In the genomic region with DNA sequence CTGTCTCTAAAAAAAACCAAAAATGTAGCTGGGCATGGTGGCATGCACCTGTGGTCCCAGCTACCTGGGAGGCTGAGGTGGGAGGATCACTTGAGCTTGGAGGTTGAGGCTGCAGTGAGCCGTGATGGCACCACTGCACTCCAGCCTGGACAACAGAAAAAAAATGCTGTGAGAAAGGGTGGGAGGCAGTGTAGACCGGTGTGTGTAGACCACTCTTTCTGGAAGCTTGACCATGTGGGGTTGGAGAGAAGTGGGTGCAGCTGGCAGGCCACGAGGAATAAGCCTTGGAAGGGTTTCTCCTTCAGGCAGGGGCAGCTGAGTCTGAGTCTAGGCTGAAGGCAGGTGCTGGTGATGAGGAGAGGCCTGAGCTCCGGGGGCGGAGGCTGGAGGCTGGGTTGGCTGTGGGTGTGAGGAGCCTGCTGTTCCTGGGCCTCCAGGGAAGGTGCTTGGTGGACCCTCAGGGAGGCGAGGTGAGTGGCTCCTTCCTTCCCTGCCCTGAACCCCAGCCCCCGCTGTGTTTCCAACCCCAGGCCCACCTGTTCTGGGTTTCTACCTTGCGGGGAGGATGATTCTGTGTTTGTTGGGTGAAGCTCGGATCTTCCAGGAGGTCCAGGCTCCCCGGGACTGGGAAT, we compare ENCODE assay signal across 19 cellular contexts. TPM values are rescaled to one million over a fixed set of nuclear protein-coding genes. Genes with fewer than 3 reads are reported as not detected.
DNase-seq lines count a peak whose midpoint lies in the region; ATAC-seq and TF ChIP-seq lines count a peak whose summit lies in the region.
"Had no signal": no experiment of that assay in that cellular context is flagged by ENCODE, and none has a peak within 500 bp of the region (broad histone marks: within the 10 kb centered on the region; RNA-seq: fewer than 3 reads in every experiment).

No MANE protein-coding gene starts in this region.

- CTCF ChIA-PET in activated CD8-positive, alpha-beta memory T cell treated with anti-CD3 and anti-CD28 coated beads, Interleukin-2, amount 10 ng/mL, durations not matched to agents 7 days and 5 days (lab: Charles Lee) = interaction anchor here (0.9 to 3.1 kb wide), 9 partner anchors 8 to 183 kb away, joined by 3 to 18 read pairs (median 5); a partner anchor contains a TSS

- no peak for TF ChIP-seq CTCF in sigmoid colon (IDR thresholded peaks at IDR 0.05)
- no peak for TF ChIP-seq CTCF in psoas muscle (IDR thresholded peaks at IDR 0.05)

- H3K36me3 ChIP-seq in H7 (replicated peaks; ENCODE audit: control insufficient read depth, insufficient read depth, low read length) (no peaks in the 10 kb centered on the region), sigmoid colon (no peaks in the 10 kb centered on the region), psoas muscle (ENCODE audit: insufficient read depth in 1 of 2, low read depth in 1 of 2) (no peaks in the 10 kb centered on the region), GM23248 (ENCODE audit: low read depth) (no peaks in the 10 kb centered on the region)
- H3K36me3 ChIP-seq: HAP-1 had no signal

- TF ChIP-seq EP300 in sigmoid colon (IDR thresholded peaks at IDR 0.05) = no peak

- no peak overlapping the region for H2AFZ ChIP-seq in GM23248

- WGBS in sigmoid colon, 2 donors = 95 to 96% methylated on average over 10 of the region's 10 CpGs
- 88 to 95% (median 93%) methylated on average over 8 to 10 of the region's 10 CpGs for WGBS in psoas muscle, 3 donors
- 69 to 74% methylated on average over 9 to 10 of the region's 10 CpGs for WGBS in GM23248 (ENCODE audit: low coverage in 1 of 2, low lambda C conversion rate in 2 of 2, missing lambda C conversion rate in 2 of 2), 2 experiments

- H3K9ac ChIP-seq in GM23248 = no peak overlapping the region

- peak overlapping the region; percentile 72 for H3K4me3 Mint-ChIP-seq in activated CD8-positive, alpha-beta memory T cell treated with anti-CD3 and anti-CD28 coated beads, Interleukin-2, amount 10 ng/mL, durations not matched to agents 7 days and 5 days
- H3K4me3 Mint-ChIP-seq in dendritic cell treated with granulocyte-macrophage colony-stimulating factor and Interleukin-4, amounts not matched to agents 40 ng/mL and 50 ng/mL, for 4 days = no peak overlapping the region
- H3K4me3 Mint-ChIP-seq: CD14-positive monocyte, memory B cell had no signal

- H3F3A ChIP-seq in GM23248 (ENCODE audit: insufficient read depth) = no peaks in the 10 kb centered on the region

- H3K4me3 ChIP-seq in H7 (ENCODE audit: insufficient read depth, low read depth, low read length) = no peak overlapping the region
- H3K4me3 ChIP-seq in sigmoid colon = no peak overlapping the region
- no peak overlapping the region for H3K4me3 ChIP-seq in psoas muscle
- H3K4me3 ChIP-seq in GM23248 = no peak overlapping the region
- H3K4me3 ChIP-seq: dorsolateral prefrontal cortex, HAP-1 had no signal

- in situ Hi-C loops in GM23248 (cut with MboI) = no loop called here

- no peaks in the 10 kb centered on the region for H3K27me3 Mint-ChIP-seq in activated CD8-positive, alpha-beta memory T cell treated with anti-CD3 and anti-CD28 coated beads, Interleukin-2, amount 10 ng/mL, durations not matched to agents 7 days and 5 days
- H3K27me3 Mint-ChIP-seq in dendritic cell treated with granulocyte-macrophage colony-stimulating factor and Interleukin-4, amounts not matched to agents 40 ng/mL and 50 ng/mL, for 4 days = no peaks in the 10 kb centered on the region
- H3K27me3 Mint-ChIP-seq: IgD-negative memory B cell had no signal

- H3K27me3 ChIP-seq in H7 (ENCODE audit: control insufficient read depth, insufficient read depth, low read length) (no peaks in the 10 kb centered on the region), sigmoid colon (no peaks in the 10 kb centered on the region), psoas muscle (ENCODE audit: insufficient read depth in 3 of 3, low read length in 2 of 3) (no peaks in the 10 kb centered on the region), GM23248 (replicated peaks; ENCODE audit: insufficient read depth) (no peaks in the 10 kb centered on the region)
- H3K27me3 ChIP-seq: dorsolateral prefrontal cortex had no signal

- H3K27ac Mint-ChIP-seq in activated CD8-positive, alpha-beta memory T cell treated with anti-CD3 and anti-CD28 coated beads, Interleukin-2, amount 10 ng/mL, durations not matched to agents 7 days and 5 days = peak overlapping the region; percentile 98
- H3K27ac Mint-ChIP-seq in dendritic cell treated with granulocyte-macrophage colony-stimulating factor and Interleukin-4, amounts not matched to agents 40 ng/mL and 50 ng/mL, for 4 days = peak overlapping the region; percentile 2
- H3K27ac Mint-ChIP-seq: memory B cell had no signal

- peaks cover 69% of the 10 kb centered on the region for H3K4me1 Mint-ChIP-seq in activated CD8-positive, alpha-beta memory T cell treated with anti-CD3 and anti-CD28 coated beads, Interleukin-2, amount 10 ng/mL, durations not matched to agents 7 days and 5 days
- peaks cover 17% of the 10 kb centered on the region for H3K4me1 Mint-ChIP-seq in dendritic cell treated with granulocyte-macrophage colony-stimulating factor and Interleukin-4, amounts not matched to agents 40 ng/mL and 50 ng/mL, for 4 days (ENCODE audit: low read depth)

- no peak for DNase-seq in activated CD8-positive, alpha-beta memory T cell treated with anti-CD3 and anti-CD28 coated beads, Interleukin-2, amount 10 ng/mL, durations not matched to agents 7 days and 5 days
- no peak for DNase-seq in activated CD8-positive, alpha-beta memory T cell treated with anti-CD3 and anti-CD28 coated beads, Interleukin-2, amount 50 U/mL, for 4 hours
- DNase-seq in H7 (peak; percentile 36), sigmoid colon (peak; percentile 49), psoas muscle (no peak), cerebellar cortex (ENCODE audit: low spot score) (no peak), GM23248 (no peak)
- DNase-seq: DND-41; dorsolateral prefrontal cortex; kidney glomerular epithelial cell; NCI-H1930; NK-92 treated with Interleukin-12 subunit alpha and Interleukin-12 subunit beta, amount 100 ng/mL, for 24 hours; RPMI8226 had no signal

- no peaks in the 10 kb centered on the region for H3K4me1 ChIP-seq in sigmoid colon
- H3K4me1 ChIP-seq in psoas muscle = no peaks in the 10 kb centered on the region
- H3K4me1 ChIP-seq in GM23248 (ENCODE audit: insufficient read depth) = no peaks in the 10 kb centered on the region

- H3K9me2 ChIP-seq in GM23248 (ENCODE audit: insufficient read depth) = no peaks in the 10 kb centered on the region

- TF ChIP-seq POLR2A in sigmoid colon (IDR thresholded peaks at IDR 0.05) = no peak

- intact Hi-C loops in dendritic cell treated with granulocyte-macrophage colony-stimulating factor and Interleukin-4, amounts not matched to agents 40 ng/mL and 50 ng/mL, for 4 days (cut with micrococcal nuclease) = no loop called here
- intact Hi-C loops in sigmoid colon (cut with DNase I) = no loop called here
- intact Hi-C loops in psoas muscle (cut with DNase I) = no loop called here

- no peaks in the 10 kb centered on the region for H4K20me1 ChIP-seq in GM23248 (ENCODE audit: insufficient read depth)

- ATAC-seq in activated CD8-positive, alpha-beta memory T cell treated with anti-CD3 and anti-CD28 coated beads, Interleukin-2, amount 10 ng/mL, durations not matched to agents 7 days and 5 days = no peak
- ATAC-seq in psoas muscle = no peak

- no peak overlapping the region for H3K27ac ChIP-seq in sigmoid colon
- no peak overlapping the region for H3K27ac ChIP-seq in psoas muscle
- no peak overlapping the region for H3K27ac ChIP-seq in GM23248
- H3K27ac ChIP-seq: dorsolateral prefrontal cortex, HL-60 had no signal

- H3K36me3 Mint-ChIP-seq in activated CD8-positive, alpha-beta memory T cell treated with anti-CD3 and anti-CD28 coated beads, Interleukin-2, amount 10 ng/mL, durations not matched to agents 7 days and 5 days = peaks cover 5% of the 10 kb centered on the region
- no peaks in the 10 kb centered on the region for H3K36me3 Mint-ChIP-seq in dendritic cell treated with granulocyte-macrophage colony-stimulating factor and Interleukin-4, amounts not matched to agents 40 ng/mL and 50 ng/mL, for 4 days (ENCODE audit: low read depth)
- H3K36me3 Mint-ChIP-seq: CD14-positive monocyte, memory B cell had no signal

- H3K4me2 ChIP-seq in GM23248 (ENCODE audit: unreplicated experiment) = no peak overlapping the region

- H3K9me3 ChIP-seq in sigmoid colon (no peaks in the 10 kb centered on the region), psoas muscle (no peaks in the 10 kb centered on the region), GM23248 (ENCODE audit: low read depth) (no peaks in the 10 kb centered on the region)
- H3K9me3 ChIP-seq: HAP-1 had no signal

- no peaks in the 10 kb centered on the region for H3K79me2 ChIP-seq in GM23248 (ENCODE audit: insufficient read depth)

- no peaks in the 10 kb centered on the region for H3K9me3 Mint-ChIP-seq in activated CD8-positive, alpha-beta memory T cell treated with anti-CD3 and anti-CD28 coated beads, Interleukin-2, amount 10 ng/mL, durations not matched to agents 7 days and 5 days (ENCODE audit: low read depth)
- peaks cover 5% of the 10 kb centered on the region for H3K9me3 Mint-ChIP-seq in dendritic cell treated with granulocyte-macrophage colony-stimulating factor and Interleukin-4, amounts not matched to agents 40 ng/mL and 50 ng/mL, for 4 days
- H3K9me3 Mint-ChIP-seq: IgD-negative memory B cell, memory B cell had no signal

RNA-seq across cellular contexts. Expression of a gene that starts 9.3 kb away (rescaled TPM):
- 10 to 100 TPM; 49.0 to 49.1 TPM for total RNA-seq in activated CD8-positive, alpha-beta memory T cell treated with anti-CD3 and anti-CD28 coated beads, Interleukin-2, amount 10 ng/mL, durations not matched to agents 7 days and 5 days
- 55.8 and 58.3 TPM in 2 replicates for total RNA-seq in H7 (2014; rRNA removed; shearing (Covaris generic))
- total RNA-seq in sigmoid colon (10 to 100 TPM; 26.3 to 46.4 (median 32.6) TPM), psoas muscle (10 to 100 TPM; 32.7 to 45.5 (median 35.6) TPM)
- polyA plus RNA-seq in sigmoid colon (10 to 100 TPM; 19.2 to 38.5 (median 22.2) TPM), psoas muscle (10 to 100 TPM; 14.7 to 44.3 (median 17.7) TPM), GM23248 (2016; fragmentation: Nextera tagmentation; extraction: Ambion mirVana) (20.0 and 20.4 TPM in 2 replicates)
- 39.1 and 48.7 TPM in 2 replicates for total RNA-seq in GM23248 (2014; rRNA removed; shearing (Covaris generic))

Comparison
In these comparisons a context has a peak if more than half of its experiments do, and no peak if none do; other contexts are left out.
1. DNase-seq: peak in H7 (single experiment) and sigmoid colon (single experiment); none in activated CD8-positive, alpha-beta memory T cell treated with anti-CD3 and anti-CD28 coated beads, Interleukin-2, amount 10 ng/mL, durations not matched to agents 7 days and 5 days (single experiment), activated CD8-positive, alpha-beta memory T cell treated with anti-CD3 and anti-CD28 coated beads, Interleukin-2, amount 50 U/mL, for 4 hours (single experiment), psoas muscle (0 of 2), cerebellar cortex (single experiment) and GM23248 (single experiment).